14 cellular contexts compared by ENCODE assay signal in genomic region chr1:55384589-55385136, GRCh38.
DNase-seq lines count a peak whose midpoint lies in the region; TF ChIP-seq lines count a peak whose summit lies in the region.
"Had no signal": no experiment of that assay in that cellular context is flagged by ENCODE, and none has a peak within 500 bp of the region (broad histone marks: within the 10 kb centered on the region; RNA-seq: fewer than 3 reads in every experiment).

No MANE protein-coding gene starts in this region.

- no peaks in the 10 kb centered on the region for H3K27me3 Mint-ChIP-seq in activated CD4-positive, alpha-beta memory T cell treated with anti-CD3 and anti-CD28 coated beads for 36 hours
- peaks cover 2% of the 10 kb centered on the region for H3K27me3 Mint-ChIP-seq in activated CD4-positive, alpha-beta memory T cell treated with anti-CD3 and anti-CD28 coated beads, Interleukin-2, amount 10 ng/mL, durations not matched to agents 7 days and 5 days
- peaks cover 29% of the 10 kb centered on the region for H3K27me3 Mint-ChIP-seq in nephron progenitor cell (ENCODE audit: low read depth, poor library complexity)

- TF ChIP-seq CTCF in nephron progenitor cell (IDR thresholded peaks at IDR 0.05), result no peak

- no peak overlapping the region for H3K27ac Mint-ChIP-seq in activated CD4-positive, alpha-beta memory T cell treated with anti-CD3 and anti-CD28 coated beads for 36 hours
- no peak overlapping the region for H3K27ac Mint-ChIP-seq in activated CD4-positive, alpha-beta memory T cell treated with anti-CD3 and anti-CD28 coated beads, Interleukin-2, amount 10 ng/mL, durations not matched to agents 7 days and 5 days
- H3K27ac Mint-ChIP-seq in nephron progenitor cell, result peak overlapping the region; percentile 19
- H3K27ac Mint-ChIP-seq: CD8-positive, alpha-beta T cell had no signal

- H3K4me3 Mint-ChIP-seq in activated CD4-positive, alpha-beta memory T cell treated with anti-CD3 and anti-CD28 coated beads for 36 hours, result no peak overlapping the region
- H3K4me3 Mint-ChIP-seq in activated CD4-positive, alpha-beta memory T cell treated with anti-CD3 and anti-CD28 coated beads, Interleukin-2, amount 10 ng/mL, durations not matched to agents 7 days and 5 days, result no peak overlapping the region
- no peak overlapping the region for H3K4me3 Mint-ChIP-seq in nephron progenitor cell
- H3K4me3 Mint-ChIP-seq: CD8-positive, alpha-beta T cell had no signal

- intact Hi-C loops in activated CD4-positive, alpha-beta memory T cell treated with anti-CD3 and anti-CD28 coated beads for 36 hours (cut with micrococcal nuclease), result no loop called here

- H3K4me1 Mint-ChIP-seq in activated CD4-positive, alpha-beta memory T cell treated with anti-CD3 and anti-CD28 coated beads for 36 hours (ENCODE audit: low read depth), result peaks cover 4% of the 10 kb centered on the region
- H3K4me1 Mint-ChIP-seq in activated CD4-positive, alpha-beta memory T cell treated with anti-CD3 and anti-CD28 coated beads, Interleukin-2, amount 10 ng/mL, durations not matched to agents 7 days and 5 days, result no peaks in the 10 kb centered on the region
- peaks cover 3% of the 10 kb centered on the region for H3K4me1 Mint-ChIP-seq in nephron progenitor cell

- no peaks in the 10 kb centered on the region for H3K36me3 Mint-ChIP-seq in activated CD4-positive, alpha-beta memory T cell treated with anti-CD3 and anti-CD28 coated beads for 36 hours
- no peaks in the 10 kb centered on the region for H3K36me3 Mint-ChIP-seq in activated CD4-positive, alpha-beta memory T cell treated with anti-CD3 and anti-CD28 coated beads, Interleukin-2, amount 10 ng/mL, durations not matched to agents 7 days and 5 days (ENCODE audit: low read depth)
- H3K36me3 Mint-ChIP-seq in nephron progenitor cell (ENCODE audit: low read depth), result no peaks in the 10 kb centered on the region
- H3K36me3 Mint-ChIP-seq: CD8-positive, alpha-beta T cell had no signal

- H3K9me3 Mint-ChIP-seq in activated CD4-positive, alpha-beta memory T cell treated with anti-CD3 and anti-CD28 coated beads for 36 hours, result no peaks in the 10 kb centered on the region
- H3K9me3 Mint-ChIP-seq in activated CD4-positive, alpha-beta memory T cell treated with anti-CD3 and anti-CD28 coated beads, Interleukin-2, amount 10 ng/mL, durations not matched to agents 7 days and 5 days, result no peaks in the 10 kb centered on the region
- H3K9me3 Mint-ChIP-seq in nephron progenitor cell, result peaks cover 19% of the 10 kb centered on the region
- H3K9me3 Mint-ChIP-seq: CD8-positive, alpha-beta T cell had no signal

- CTCF ChIA-PET in activated CD4-positive, alpha-beta memory T cell treated with anti-CD3 and anti-CD28 coated beads for 36 hours (lab: Charles Lee), result interaction anchor here (0.9 to 1.2 kb wide), 3 partner anchors 9 to 672 kb away, joined by 3 to 4 read pairs (median 3); no protein-coding TSS in a partner anchor
- CTCF ChIA-PET in activated CD4-positive, alpha-beta memory T cell treated with anti-CD3 and anti-CD28 coated beads, Interleukin-2, amount 10 ng/mL, durations not matched to agents 7 days and 5 days (lab: Charles Lee), result interaction anchor here (1.3 kb wide), 1 partner anchor 9 kb away, joined by 5 read pairs; no protein-coding TSS in a partner anchor

- DNase-seq in activated CD4-positive, alpha-beta memory T cell treated with anti-CD3 and anti-CD28 coated beads for 36 hours, result peak; percentile 29
- DNase-seq in activated CD4-positive, alpha-beta memory T cell treated with anti-CD3 and anti-CD28 coated beads, Interleukin-2, amount 10 ng/mL, durations not matched to agents 7 days and 5 days, result no peak
- DNase-seq in DMS79 treated with DMSO at 0.1 percent for 48 hours (lab: John Stamatoyannopoulos, UW) (peak; percentile 65), NCI-H2227 treated with DMSO at 0.1 percent for 48 hours (lab: John Stamatoyannopoulos, UW) (peak; percentile 45), nephron progenitor cell (no peak), NCI-H748 (lab: John Stamatoyannopoulos, UW; ENCODE audit: unreplicated experiment) (no peak), RPMI8226 (no peak)
- DNase-seq: CD8-positive, alpha-beta T cell; DND-41; GM23248; NCI-H1105; NCI-H187; NCI-H2171 treated with DMSO at 0.1 percent for 48 hours; NCI-H510A had no signal

- POLR2A ChIA-PET in activated CD4-positive, alpha-beta memory T cell treated with anti-CD3 and anti-CD28 coated beads for 36 hours (lab: Charles Lee), result no interaction called here
- POLR2A ChIA-PET in activated CD4-positive, alpha-beta memory T cell treated with anti-CD3 and anti-CD28 coated beads, Interleukin-2, amount 10 ng/mL, durations not matched to agents 7 days and 5 days (lab: Charles Lee), result no interaction called here

Comparison
In these comparisons a context has a peak if more than half of its experiments do, and no peak if none do; other contexts are left out.
1. DNase-seq: peak in activated CD4-positive, alpha-beta memory T cell treated with anti-CD3 and anti-CD28 coated beads for 36 hours (single experiment), DMS79 treated with DMSO at 0.1 percent for 48 hours (single experiment) and NCI-H2227 treated with DMSO at 0.1 percent for 48 hours (single experiment); none in activated CD4-positive, alpha-beta memory T cell treated with anti-CD3 and anti-CD28 coated beads, Interleukin-2, amount 10 ng/mL, durations not matched to agents 7 days and 5 days (single experiment), nephron progenitor cell (single experiment), NCI-H748 (single experiment) and RPMI8226 (single experiment).